Comparison of ENCODE assay signal across 18 cellular contexts in genomic region chr7:81925530-81925929, GRCh38.
DNase-seq lines count a peak whose midpoint lies in the region; ATAC-seq and TF ChIP-seq lines count a peak whose summit lies in the region.
"Had no signal": no experiment of that assay in that cellular context is flagged by ENCODE, and none has a peak within 500 bp of the region (broad histone marks: within the 10 kb centered on the region; RNA-seq: fewer than 3 reads in every experiment).

No MANE protein-coding gene starts in this region.

- H3K27me3 ChIP-seq in PC-3 (ENCODE audit: low read length), result no peaks in the 10 kb centered on the region
- H3K27me3 ChIP-seq in upper lobe of left lung, result no peaks in the 10 kb centered on the region
- H3K27me3 ChIP-seq: dorsolateral prefrontal cortex had no signal

- no peak overlapping the region for H2AFZ ChIP-seq in PC-3 (ENCODE audit: low read length)

- no peak for TF ChIP-seq EP300 in upper lobe of left lung (IDR thresholded peaks at IDR 0.05)

- no peaks in the 10 kb centered on the region for H3K36me3 ChIP-seq in PC-3 (ENCODE audit: low read depth, low read length)
- H3K36me3 ChIP-seq in upper lobe of left lung, result no peaks in the 10 kb centered on the region

- intact Hi-C loops in PC-3 (cut with micrococcal nuclease), result no loop called here

- no peaks in the 10 kb centered on the region for H3K9me3 ChIP-seq in PC-3 (ENCODE audit: low read length)
- no peaks in the 10 kb centered on the region for H3K9me3 ChIP-seq in upper lobe of left lung

- BruUV-seq in PC-3 (replicated peaks; lab: Mats Ljungman, UMichigan), result no TSS peak

- no peaks in the 10 kb centered on the region for H4K20me1 ChIP-seq in PC-3 (ENCODE audit: low read length)

- no peaks in the 10 kb centered on the region for H3F3A ChIP-seq in PC-3 (ENCODE audit: low read length, unreplicated experiment)

- CTCF ChIA-PET in PC-3 (lab: Charles Lee), result no interaction called here

- WGBS in upper lobe of left lung, 2 donors, result 73 to 89% methylated on average over 3 of the region's 3 CpGs

- H3K27ac ChIP-seq in PC-3 (ENCODE audit: low read length) (no peak overlapping the region), upper lobe of left lung (no peak overlapping the region)
- H3K27ac ChIP-seq: dorsolateral prefrontal cortex had no signal

- no peak for TF ChIP-seq POLR2A in upper lobe of left lung (IDR thresholded peaks at IDR 0.05)

- H3K4me1 ChIP-seq in PC-3 (ENCODE audit: insufficient read depth, low read length) (no peaks in the 10 kb centered on the region), upper lobe of left lung (no peaks in the 10 kb centered on the region)

- H3K4me2 ChIP-seq in PC-3 (ENCODE audit: low read length), result no peak overlapping the region

- ATAC-seq in GM18508 (IDR thresholded peaks at IDR 0.05; ENCODE audit: insufficient read depth, unreplicated experiment), result peak; percentile 62
- ATAC-seq in GM21423 (IDR thresholded peaks at IDR 0.05; ENCODE audit: unreplicated experiment), result peak; percentile 53
- peak; percentile 97 for ATAC-seq in HG03025 (IDR thresholded peaks at IDR 0.05; ENCODE audit: low FRiP score, unreplicated experiment)
- ATAC-seq in PC-3, result peak; percentile 49
- ATAC-seq in HG03108 (IDR thresholded peaks at IDR 0.05; ENCODE audit: unreplicated experiment), result no peak
- no peak for ATAC-seq in GM21737 (IDR thresholded peaks at IDR 0.05; ENCODE audit: unreplicated experiment)
- no peak for ATAC-seq in upper lobe of left lung (ENCODE audit: low FRiP score in 2 of 2)
- ATAC-seq: stimulated activated effector memory CD8-positive, alpha-beta T cell treated with anti-CD3 and anti-CD28 coated beads, Interleukin-12 subunit alpha, Interleukin-12 subunit beta, amount 100 ng/mL, for 72 hours had no signal

- no peaks in the 10 kb centered on the region for H3K79me2 ChIP-seq in PC-3 (ENCODE audit: low read length)

- H3K4me3 ChIP-seq in PC-3 (ENCODE audit: low read length), result no peak overlapping the region
- no peak overlapping the region for H3K4me3 ChIP-seq in upper lobe of left lung
- H3K4me3 ChIP-seq: dorsolateral prefrontal cortex had no signal

- POLR2A ChIA-PET in PC-3 (lab: Charles Lee; ENCODE audit: unreplicated experiment), result no interaction called here

- H3K9me2 ChIP-seq in PC-3 (replicated peaks; ENCODE audit: low read length), result no peaks in the 10 kb centered on the region

- TF ChIP-seq CTCF in PC-3 (conservative IDR thresholded peaks at IDR 0.05; ENCODE audit: low read depth, low read length) (no peak), upper lobe of left lung (IDR thresholded peaks at IDR 0.05) (no peak)

- H3K9ac ChIP-seq in PC-3 (ENCODE audit: low read length), result no peak overlapping the region

- DNase-seq in PC-3 (peak; percentile 19), occipital lobe (lab: John Stamatoyannopoulos, UW) (no peak), upper lobe of left lung (no peak)
- DNase-seq: activated CD4-positive, alpha-beta T cell treated with anti-CD3 and anti-CD28 coated beads, Interleukin-2, amount 10 ng/mL, durations not matched to agents 24 days and 14 days; activated T-cell treated with anti-CD3 and anti-CD28 coated beads, Interleukin-2, amount 50 U/mL, for 48 hours; DND-41; dorsolateral prefrontal cortex; HFFc6; NCI-H1092 treated with DMSO at 0.1 percent for 48 hours; RPMI8226; stimulated activated CD4-positive, alpha-beta T cell treated with anti-CD3 and anti-CD28 coated beads, Interleukin-2, amount 100 ng/mL, for 48 hours; T-helper 2 cell had no signal

Comparison
In these comparisons a context has a peak if more than half of its experiments do, and no peak if none do; other contexts are left out.
1. ATAC-seq: peak in GM18508 (single experiment), GM21423 (single experiment), HG03025 (single experiment) and PC-3 (single experiment); none in HG03108 (single experiment), GM21737 (single experiment) and upper lobe of left lung (0 of 2).